1 cellular context compared by ENCODE assay signal in genomic region chr16:84414789-84415326, GRCh38.
A peak's percentile ranks its signal among the peaks of the same experiment; 100 is the strongest.
TF ChIP-seq lines count a peak whose summit lies in the region.

No MANE protein-coding gene starts in this region.

TF ChIP-seq in HepG2, 621 proteins besides CTCF, POLR2A, EP300 and RAD21 (continued from another document and continues in another):
- TF ChIP-seq ZNF275 (CRISPR knock-in tag; IDR thresholded peaks at IDR 0.05; ENCODE audit: borderline replicate concordance) = peak; percentile 51; the same call in 1 of the 2 replicates
- peak; percentile 96 for TF ChIP-seq FOXK1 (CRISPR knock-in tag; IDR thresholded peaks at IDR 0.05; ENCODE audit: borderline replicate concordance, low read depth)
- TF ChIP-seq PITX1 (CRISPR knock-in tag; IDR thresholded peaks at IDR 0.05) = peak; percentile 80; the same call in 1 of the 2 replicates
- TF ChIP-seq GATA4 (IDR thresholded peaks at IDR 0.05; ENCODE audit: borderline replicate concordance, low read depth) = peak; percentile 47; the same call in 1 of the 2 replicates
- no peak for TF ChIP-seq ONECUT2 (CRISPR knock-in tag; IDR thresholded peaks at IDR 0.05)
- TF ChIP-seq ZNF792 (CRISPR knock-in tag; IDR thresholded peaks at IDR 0.05) = peak; percentile 82; the same call in 1 of the 2 replicates
- TF ChIP-seq THYN1 (CRISPR knock-in tag; IDR thresholded peaks at IDR 0.05; ENCODE audit: borderline replicate concordance, low read depth) = no peak
- no peak for TF ChIP-seq GPN1 (CRISPR knock-in tag; IDR thresholded peaks at IDR 0.05; ENCODE audit: borderline replicate concordance)
- peak; percentile 91 to 96 for TF ChIP-seq NR2F1 (CRISPR knock-in tag; IDR thresholded peaks at IDR 0.05)
- TF ChIP-seq HOXA5 (CRISPR knock-in tag; IDR thresholded peaks at IDR 0.05) = peak; percentile 87; the same call in 1 of the 2 replicates
- TF ChIP-seq DMAP1 (CRISPR knock-in tag; IDR thresholded peaks at IDR 0.05) = no peak
- peak; percentile 54; the same call in 1 of the 2 replicates for TF ChIP-seq MEF2D (CRISPR knock-in tag; IDR thresholded peaks at IDR 0.05)
- peak; percentile 83; the same call in 1 of the 2 replicates for TF ChIP-seq ZNF350 (CRISPR knock-in tag; IDR thresholded peaks at IDR 0.05; ENCODE audit: borderline replicate concordance, low read depth)
- TF ChIP-seq SCMH1 (CRISPR knock-in tag; IDR thresholded peaks at IDR 0.05; ENCODE audit: borderline replicate concordance) = no peak
- TF ChIP-seq MXD1 (CRISPR knock-in tag; IDR thresholded peaks at IDR 0.05) = no peak
- peak; percentile 31; the same call in 1 of the 2 replicates for TF ChIP-seq BORCS8-MEF2B (CRISPR knock-in tag; IDR thresholded peaks at IDR 0.05)
- TF ChIP-seq MTA3 (CRISPR knock-in tag; IDR thresholded peaks at IDR 0.05) = no peak
- no peak for TF ChIP-seq ZNF546 (CRISPR knock-in tag; conservative IDR thresholded peaks at IDR 0.05)
- TF ChIP-seq HINFP (CRISPR knock-in tag; IDR thresholded peaks at IDR 0.05; ENCODE audit: low read depth) = peak; percentile 40; the same call in 1 of the 2 replicates
- TF ChIP-seq ZNF788 (CRISPR knock-in tag; IDR thresholded peaks at IDR 0.05; ENCODE audit: borderline replicate concordance) = peak; percentile 77; the same call in 1 of the 2 replicates
- TF ChIP-seq KDM3A (CRISPR knock-in tag; IDR thresholded peaks at IDR 0.05; ENCODE audit: low read depth) = peak; percentile 87; the same call in 1 of the 2 replicates
- peak; percentile 70; the same call in 1 of the 2 replicates for TF ChIP-seq MTA1 (CRISPR knock-in tag; IDR thresholded peaks at IDR 0.05; ENCODE audit: borderline replicate concordance)
- TF ChIP-seq FLYWCH1 (CRISPR knock-in tag; IDR thresholded peaks at IDR 0.05) = no peak
- no peak for TF ChIP-seq NFE2 (CRISPR knock-in tag; IDR thresholded peaks at IDR 0.05)
- no peak for TF ChIP-seq FOXA1 (IDR thresholded peaks at IDR 0.05)
- TF ChIP-seq FOXA1 (CRISPR knock-in tag; IDR thresholded peaks at IDR 0.05) = peak; percentile 96
- no peak for TF ChIP-seq ZNF530 (CRISPR knock-in tag; IDR thresholded peaks at IDR 0.05; ENCODE audit: low read depth)
- TF ChIP-seq RXRA (CRISPR knock-in tag; IDR thresholded peaks at IDR 0.05) = peak; percentile 99
- peak; percentile 55; the same call in 1 of the 2 replicates for TF ChIP-seq SIX1 (CRISPR knock-in tag; IDR thresholded peaks at IDR 0.05; ENCODE audit: borderline replicate concordance)
- peak; percentile 69; the same call in 1 of the 2 replicates for TF ChIP-seq TFDP2 (CRISPR knock-in tag; IDR thresholded peaks at IDR 0.05)
- no peak for TF ChIP-seq EHMT2 (IDR thresholded peaks at IDR 0.05; ENCODE audit: borderline replicate concordance, low read depth, low read length)
- TF ChIP-seq NKX3-1 (CRISPR knock-in tag; IDR thresholded peaks at IDR 0.05) = peak; percentile 82; the same call in 1 of the 2 replicates
- TF ChIP-seq ZNF230 (CRISPR knock-in tag; IDR thresholded peaks at IDR 0.05) = no peak
- no peak for TF ChIP-seq ZNF619 (CRISPR knock-in tag; IDR thresholded peaks at IDR 0.05)
- TF ChIP-seq ZNF382 (CRISPR knock-in tag; IDR thresholded peaks at IDR 0.05; ENCODE audit: borderline replicate concordance) = no peak
- peak; percentile 80 for TF ChIP-seq NR2C2 (CRISPR knock-in tag; IDR thresholded peaks at IDR 0.05; ENCODE audit: borderline replicate concordance)
- peak; percentile 43; the same call in 1 of the 2 replicates for TF ChIP-seq TFDP1 (CRISPR knock-in tag; IDR thresholded peaks at IDR 0.05; ENCODE audit: borderline replicate concordance)
- TF ChIP-seq AKNA (CRISPR knock-in tag; IDR thresholded peaks at IDR 0.05; ENCODE audit: borderline replicate concordance) = no peak
- 0 out of 2 replicates have a peak, but pooled peaks have one; percentile 65 for TF ChIP-seq TRAFD1 (CRISPR knock-in tag; IDR thresholded peaks at IDR 0.05; ENCODE audit: borderline replicate concordance)
- no peak for TF ChIP-seq ZNF101 (CRISPR knock-in tag; IDR thresholded peaks at IDR 0.05; ENCODE audit: borderline replicate concordance, low read depth)
- peak; percentile 24; the same call in 1 of the 2 replicates for TF ChIP-seq SMC3 (IDR thresholded peaks at IDR 0.05; ENCODE audit: low read length)
- peak; percentile 89 for TF ChIP-seq HDAC1 (CRISPR knock-in tag; IDR thresholded peaks at IDR 0.05)
- peak; percentile 94 for TF ChIP-seq MED1 (CRISPR knock-in tag; IDR thresholded peaks at IDR 0.05)
- TF ChIP-seq ZNF564 (CRISPR knock-in tag; IDR thresholded peaks at IDR 0.05) = peak; percentile 42; the same call in 1 of the 2 replicates
- TF ChIP-seq LCORL (IDR thresholded peaks at IDR 0.05) = no peak
- peak; percentile 97 for TF ChIP-seq LCORL (CRISPR knock-in tag; IDR thresholded peaks at IDR 0.05)
- peak; percentile 97 for TF ChIP-seq ARID5B (CRISPR knock-in tag; IDR thresholded peaks at IDR 0.05)
- peak; percentile 74; the same call in 1 of the 2 replicates for TF ChIP-seq MYPOP (CRISPR knock-in tag; IDR thresholded peaks at IDR 0.05)
